In the genomic region with DNA sequence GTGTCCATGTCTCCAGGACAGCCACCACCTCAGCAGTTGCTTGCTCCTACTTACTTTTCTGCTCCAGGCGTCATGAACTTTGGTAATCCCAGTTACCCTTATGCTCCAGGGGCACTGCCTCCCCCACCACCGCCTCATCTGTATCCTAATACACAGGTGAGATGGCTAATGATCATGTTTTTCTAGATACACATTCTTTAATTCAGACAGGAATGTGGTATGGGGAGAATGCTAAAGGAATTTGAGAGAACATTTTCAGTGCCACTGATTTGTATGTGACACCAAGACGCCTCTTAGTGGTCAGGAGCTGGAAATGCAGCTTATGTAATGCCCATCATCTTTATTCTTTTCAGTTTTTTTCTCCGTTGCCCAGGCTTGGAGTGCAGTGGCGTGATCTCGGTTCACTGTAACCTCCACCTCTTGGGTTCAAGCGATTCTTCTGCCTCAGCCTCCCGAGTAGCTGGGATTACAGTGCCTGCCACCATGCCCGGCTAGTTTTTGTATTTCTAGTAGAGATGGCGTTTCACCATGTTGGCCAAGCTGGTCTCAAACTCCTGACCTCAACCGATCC, we compare ENCODE assay signal across 8 cellular contexts. TPM values are rescaled to one million over a fixed set of nuclear protein-coding genes. Genes with fewer than 3 reads are reported as not detected.
DNase-seq lines count a peak whose midpoint lies in the region; ATAC-seq and TF ChIP-seq lines count a peak whose summit lies in the region.

No MANE protein-coding gene starts in this region.

- H3K36me3 ChIP-seq in BJ (ENCODE audit: control insufficient read depth, insufficient read depth, low read length) (peaks cover 31% of the 10 kb centered on the region), neutrophil (peaks cover 93% of the 10 kb centered on the region)

- DNase-seq in BJ (ENCODE audit: low read depth) (no peak), GM13977 (ENCODE audit: low spot score) (peak; percentile 70), NCI-H446 treated with DMSO at 0.1 percent for 48 hours (lab: John Stamatoyannopoulos, UW) (peak; percentile 10), foreskin fibroblast (peak in 1 of 2 donors; percentile 74), NK-92 (lab: John Stamatoyannopoulos, UW; ENCODE audit: unreplicated experiment) (no peak)
- peak; percentile 44 for DNase-seq in activated naive CD4-positive, alpha-beta T cell treated with anti-CD3 and anti-CD28 coated beads for 36 hours

- H3K27me3 Mint-ChIP-seq in activated naive CD4-positive, alpha-beta T cell treated with anti-CD3 and anti-CD28 coated beads for 36 hours (ENCODE audit: low read depth) = no peaks in the 10 kb centered on the region

- CTCF ChIA-PET in BJ (lab: Yijun Ruan, JAX) = interaction anchor here (0.6 to 7.7 kb wide), 43 partner anchors 10 to 1952 kb away, joined by 3 to 130 read pairs (median 4); a partner anchor contains a TSS
- CTCF ChIA-PET in activated naive CD4-positive, alpha-beta T cell treated with anti-CD3 and anti-CD28 coated beads for 36 hours (lab: Charles Lee) = interaction anchor here (0.6 to 5.4 kb wide), 35 partner anchors 9 to 230 kb away, joined by 3 to 116 read pairs (median 4); a partner anchor contains a TSS

- peak overlapping the region; percentile 67 for H3K27ac ChIP-seq in neutrophil

- intact Hi-C loops in activated naive CD4-positive, alpha-beta T cell treated with anti-CD3 and anti-CD28 coated beads for 36 hours (cut with micrococcal nuclease) = loop anchor here (1.0 to 5.0 kb wide), 4 partner anchors 46 to 155 kb away; no protein-coding TSS in a partner anchor

- H3K4me3 Mint-ChIP-seq in activated naive CD4-positive, alpha-beta T cell treated with anti-CD3 and anti-CD28 coated beads for 36 hours = no peak overlapping the region

- in situ Hi-C loops in GM13977 (cut with MboI; ENCODE audit: low pct_unique_long_range_greater_than_20kb, low sequenced_read_pairs, unreplicated experiment) = no loop called here

- H3K9me3 Mint-ChIP-seq in activated naive CD4-positive, alpha-beta T cell treated with anti-CD3 and anti-CD28 coated beads for 36 hours = no peaks in the 10 kb centered on the region

- H3K4me1 ChIP-seq in neutrophil (ENCODE audit: control insufficient read depth in 1 of 2, insufficient read depth in 1 of 2, low read depth in 1 of 2, low read length in 1 of 2) = peaks cover 0 to 6% of the 10 kb centered on the region in 2 experiments

- peaks cover 37% of the 10 kb centered on the region for H3K36me3 Mint-ChIP-seq in activated naive CD4-positive, alpha-beta T cell treated with anti-CD3 and anti-CD28 coated beads for 36 hours (ENCODE audit: low read depth)

- no peaks in the 10 kb centered on the region for H3K27me3 ChIP-seq in BJ (ENCODE audit: control insufficient read depth, insufficient read depth, low read length)
- H3K27me3 ChIP-seq in neutrophil = no peaks in the 10 kb centered on the region

- POLR2A ChIA-PET in BJ (lab: Charles Lee) = no interaction called here

- peak overlapping the region; percentile 77 for H3K27ac Mint-ChIP-seq in activated naive CD4-positive, alpha-beta T cell treated with anti-CD3 and anti-CD28 coated beads for 36 hours

- no peak for ATAC-seq in GM19328 (IDR thresholded peaks at IDR 0.05; ENCODE audit: unreplicated experiment)

- no peaks in the 10 kb centered on the region for H3K9me3 ChIP-seq in neutrophil

- H3K4me3 ChIP-seq in BJ (ENCODE audit: low read depth, low read length) (no peak overlapping the region), foreskin fibroblast (ENCODE audit: low read depth in 1 of 2, low read length in 2 of 2) (no peak overlapping the region), neutrophil (ENCODE audit: low read depth in 1 of 2, low read length in 1 of 2) (no peak overlapping the region)

- peaks cover 7% of the 10 kb centered on the region for H3K4me1 Mint-ChIP-seq in activated naive CD4-positive, alpha-beta T cell treated with anti-CD3 and anti-CD28 coated beads for 36 hours (ENCODE audit: low read depth)

- TF ChIP-seq CTCF in BJ (IDR thresholded peaks at IDR 0.05; ENCODE audit: insufficient read depth, low read depth, low read length) = peak; percentile 72
- TF ChIP-seq CTCF in GM13977 (IDR thresholded peaks at IDR 0.05; ENCODE audit: extremely low read depth, insufficient read depth, missing control alignments) = peak; percentile 77
- peak; percentile 59 for TF ChIP-seq CTCF in foreskin fibroblast (IDR thresholded peaks at IDR 0.05; ENCODE audit: low read depth, low read length)
- TF ChIP-seq CTCF in neutrophil (IDR thresholded peaks at IDR 0.05) = peak; percentile 92

RNA-seq across cellular contexts. Expression of a gene that starts 8.9 kb away (rescaled TPM):
- 2.3 and 3.8 TPM in 2 replicates for polyA plus RNA-seq in BJ (2011; rRNA removed)
- polyA minus RNA-seq in BJ (2011; rRNA and poly(A)+ RNA removed) = 2.7 and 3.6 TPM in 2 replicates
- total RNA-seq in activated naive CD4-positive, alpha-beta T cell treated with anti-CD3 and anti-CD28 coated beads for 36 hours = 1 to 10 TPM; 3.1 to 4.0 TPM

RNA-seq across cellular contexts. Expression of a gene that starts 28.0 kb away (rescaled TPM):
- 27.8 and 35.1 TPM in 2 replicates for polyA plus RNA-seq in BJ (2011; rRNA removed)
- 25.1 and 28.2 TPM in 2 replicates for polyA minus RNA-seq in BJ (2011; rRNA and poly(A)+ RNA removed)
- 100 to 1,000 TPM; 104 TPM for total RNA-seq in activated naive CD4-positive, alpha-beta T cell treated with anti-CD3 and anti-CD28 coated beads for 36 hours

RNA-seq across cellular contexts. Expression of a gene that starts 46.6 kb away (rescaled TPM):
- 36.7 and 69.0 TPM in 2 replicates for polyA plus RNA-seq in BJ (2011; rRNA removed)
- 23.2 and 23.8 TPM in 2 replicates for polyA minus RNA-seq in BJ (2011; rRNA and poly(A)+ RNA removed)
- 10 to 100 TPM; 72.1 to 72.2 TPM for total RNA-seq in activated naive CD4-positive, alpha-beta T cell treated with anti-CD3 and anti-CD28 coated beads for 36 hours

RNA-seq across cellular contexts. Expression of a gene that starts 50.8 kb away (rescaled TPM):
- polyA plus RNA-seq in BJ (2011; rRNA removed) = 7.9 and 8.1 TPM in 2 replicates
- polyA minus RNA-seq in BJ (2011; rRNA and poly(A)+ RNA removed) = 6.6 and 7.1 TPM in 2 replicates
- total RNA-seq in activated naive CD4-positive, alpha-beta T cell treated with anti-CD3 and anti-CD28 coated beads for 36 hours = 10 to 100 TPM; 12.3 to 13.0 TPM

Comparison
In these comparisons a context has a peak if more than half of its experiments do, and no peak if none do; other contexts are left out.
1. DNase-seq: peak in GM13977 (single experiment), NCI-H446 treated with DMSO at 0.1 percent for 48 hours (single experiment) and activated naive CD4-positive, alpha-beta T cell treated with anti-CD3 and anti-CD28 coated beads for 36 hours (single experiment); none in BJ (single experiment) and NK-92 (single experiment).
2. Peak in every context shown above with its lines, with median percentiles within 50 percentile points of each other: CTCF ChIP-seq.